In genomic region chr4:7459471-7459870, GRCh38 we compare ENCODE assay signal across 12 cellular contexts. TPM values are rescaled to one million over a fixed set of nuclear protein-coding genes. Genes with fewer than 3 reads are reported as not detected.
"Had no signal": no experiment of that assay in that cellular context is flagged by ENCODE, and none has a peak within 500 bp of the region (broad histone marks: within the 10 kb centered on the region; RNA-seq: fewer than 3 reads in every experiment).

No MANE protein-coding gene starts in this region.

- H2AFZ ChIP-seq: GM23338 had no signal

- DNase-seq: H7, HFFc6, Karpas-422, KBM-7 had no signal

- H3K4me3 ChIP-seq: GM23338, HAP-1 had no signal

- ATAC-seq: GM23338, HCT116 had no signal

- H3K36me3 ChIP-seq: HAP-1 had no signal

- H3K4me2 ChIP-seq: GM23338, KMS-11 had no signal

- H3K9me3 ChIP-seq: HAP-1 had no signal

- H3K9ac ChIP-seq: KMS-11 had no signal

- H3K27ac ChIP-seq: HL-60, KMS-11 had no signal

- H3K4me1 ChIP-seq: HAP-1 had no signal

RNA-seq across cellular contexts. Expression of gene PSAPL1, which starts 24.7 kb away (rescaled TPM):
- total RNA-seq: GM23338, H4, HFFc6, HT1080 had no signal
- polyA plus RNA-seq: GM23338, IgD-negative memory B cell had no signal
